Comparison of ENCODE assay signal across 1 cellular context in genomic region chrX:150489359-150490015, GRCh38.
TF ChIP-seq lines count a peak whose summit lies in the region.

No MANE protein-coding gene starts in this region.

TF ChIP-seq in endothelial cell of umbilical vein, 7 proteins besides CTCF, POLR2A, EP300 and RAD21 (continued from another document):
- TF ChIP-seq MAX (IDR thresholded peaks at IDR 0.05; ENCODE audit: insufficient read depth, insufficient read length) = no peak
- TF ChIP-seq MYC (IDR thresholded peaks at IDR 0.05; ENCODE audit: low read depth, low read length) = no peak
- TF ChIP-seq JUN (IDR thresholded peaks at IDR 0.05; ENCODE audit: borderline replicate concordance, insufficient read depth, insufficient read length, low read depth) = no peak
- no peak for TF ChIP-seq GATA2 (IDR thresholded peaks at IDR 0.05; ENCODE audit: insufficient read depth, insufficient read length, low read depth, low read length)
- TF ChIP-seq POLR2AphosphoS5 (IDR thresholded peaks at IDR 0.05; ENCODE audit: insufficient read depth, low read depth, low read length) = no peak
